Comparison of ENCODE assay signal across 8 cellular contexts in genomic region chr2:233419626-233420431, GRCh38.
A peak's percentile ranks its signal among the peaks of the same experiment; 100 is the strongest.
DNase-seq lines count a peak whose midpoint lies in the region; ATAC-seq and TF ChIP-seq lines count a peak whose summit lies in the region.

No MANE protein-coding gene starts in this region.

- peaks cover 44% of the 10 kb centered on the region for H3K4me1 Mint-ChIP-seq in nephron progenitor cell

- in situ Hi-C loops in brain microvascular endothelial cell (cut with HindIII; ENCODE audit: low pct_ligation_motif_present, low sequenced_read_pairs), result no loop called here

- H3K27ac Mint-ChIP-seq in nephron progenitor cell, result peak overlapping the region; percentile 86

- H3K36me3 Mint-ChIP-seq in nephron progenitor cell (ENCODE audit: low read depth), result peaks cover 36% of the 10 kb centered on the region

- H3K27me3 Mint-ChIP-seq in nephron progenitor cell (ENCODE audit: low read depth, poor library complexity), result peaks cover 17% of the 10 kb centered on the region

- H3K4me3 Mint-ChIP-seq in nephron progenitor cell, result no peak overlapping the region

- DNase-seq in MM.1S, result peak; percentile 50
- DNase-seq in brain microvascular endothelial cell, result no peak
- DNase-seq in nephron progenitor cell, result no peak
- no peak for DNase-seq in NCI-H2171 (lab: John Stamatoyannopoulos, UW)
- no peak for DNase-seq in body of pancreas
- DNase-seq in NCI-H187 treated with DMSO at 0.1 percent for 48 hours (lab: John Stamatoyannopoulos, UW), result no peak

- 76 to 88% methylated on average over 10 of the region's 10 CpGs for WGBS in body of pancreas, 2 donors

- no peaks in the 10 kb centered on the region for H3K9me2 ChIP-seq in MM.1S (replicated peaks; ENCODE audit: insufficient read depth, low read length)

- H4K20me1 ChIP-seq in MM.1S (ENCODE audit: insufficient read depth, low read length), result no peaks in the 10 kb centered on the region

- TF ChIP-seq POLR2A in body of pancreas (IDR thresholded peaks at IDR 0.05), result no peak

- ATAC-seq in body of pancreas (no peak), HG03025 (IDR thresholded peaks at IDR 0.05; ENCODE audit: low FRiP score, unreplicated experiment) (no peak)

- peak overlapping the region; percentile 58 for H3K9ac ChIP-seq in MM.1S (ENCODE audit: low read length)

- H3K9me3 ChIP-seq in MM.1S (replicated peaks; ENCODE audit: insufficient read depth, low read length), result no peaks in the 10 kb centered on the region
- H3K9me3 ChIP-seq in body of pancreas, result no peaks in the 10 kb centered on the region

- H3K9me3 Mint-ChIP-seq in nephron progenitor cell, result no peaks in the 10 kb centered on the region

- H3K36me3 ChIP-seq in MM.1S (replicated peaks; ENCODE audit: insufficient read depth, low read length) (no peaks in the 10 kb centered on the region), brain microvascular endothelial cell (replicated peaks) (no peaks in the 10 kb centered on the region), body of pancreas (replicated peaks in 1 of 2; ENCODE audit: insufficient read depth in 1 of 2, low read depth in 2 of 2) (no peaks in the 10 kb centered on the region)

- H3K27me3 ChIP-seq in MM.1S (replicated peaks; ENCODE audit: insufficient read depth, low read length), result no peaks in the 10 kb centered on the region
- H3K27me3 ChIP-seq in brain microvascular endothelial cell (replicated peaks), result no peaks in the 10 kb centered on the region
- H3K27me3 ChIP-seq in body of pancreas, result no peaks in the 10 kb centered on the region

- peaks cover 56% of the 10 kb centered on the region for H3K79me2 ChIP-seq in MM.1S (ENCODE audit: low read length)

- peaks cover 24% of the 10 kb centered on the region for H3K4me1 ChIP-seq in MM.1S (ENCODE audit: low read length)
- peaks cover 11% of the 10 kb centered on the region for H3K4me1 ChIP-seq in body of pancreas

- peaks cover 22% of the 10 kb centered on the region for H3F3A ChIP-seq in MM.1S (ENCODE audit: insufficient read depth, low read length)

- peak overlapping the region; percentile 50; the same call in 1 of the 2 replicates for H3K4me3 ChIP-seq in GM08714 (ENCODE audit: low read length)
- peak overlapping the region; percentile 50 for H3K4me3 ChIP-seq in MM.1S (ENCODE audit: low read length)
- peak overlapping the region; percentile 7 for H3K4me3 ChIP-seq in brain microvascular endothelial cell (ENCODE audit: low read depth, low read length)
- H3K4me3 ChIP-seq in body of pancreas, result no peak overlapping the region

- H3K27ac ChIP-seq in MM.1S (ENCODE audit: low read length), result peak overlapping the region; percentile 87
- no peak overlapping the region for H3K27ac ChIP-seq in brain microvascular endothelial cell
- H3K27ac ChIP-seq in body of pancreas, result peak overlapping the region in 1 of 4 donors; percentile 4

- peak overlapping the region; percentile 74 for H3K4me2 ChIP-seq in MM.1S (ENCODE audit: low read depth, low read length)

- TF ChIP-seq CTCF in MM.1S (IDR thresholded peaks at IDR 0.05; ENCODE audit: low read length) (no peak), brain microvascular endothelial cell (IDR thresholded peaks at IDR 0.05; ENCODE audit: low read depth, low read length, missing control alignments) (no peak), nephron progenitor cell (IDR thresholded peaks at IDR 0.05) (no peak), body of pancreas (IDR thresholded peaks at IDR 0.05) (no peak)

- intact Hi-C loops in body of pancreas (cut with DNase I), result no loop called here

- no peak overlapping the region; the same call in 1 of the 2 replicates for H2AFZ ChIP-seq in MM.1S (ENCODE audit: low read length)

Comparison
In these comparisons a context has a peak if more than half of its experiments do, and no peak if none do; other contexts are left out.
1. H3K4me3 ChIP-seq: peak in GM08714 (single experiment), MM.1S (single experiment) and brain microvascular endothelial cell (single experiment); none in body of pancreas (0 of 2).